In genomic region chr13:82654851-82655517, GRCh38 we compare ENCODE assay signal across 12 cellular contexts.
DNase-seq lines count a peak whose midpoint lies in the region; ATAC-seq and TF ChIP-seq lines count a peak whose summit lies in the region.
"Had no signal": no experiment of that assay in that cellular context is flagged by ENCODE, and none has a peak within 500 bp of the region (broad histone marks: within the 10 kb centered on the region; RNA-seq: fewer than 3 reads in every experiment).

No MANE protein-coding gene starts in this region.

- H3K27me3 ChIP-seq in adipocyte (replicated peaks; ENCODE audit: control insufficient read depth, insufficient read depth, low read length) = no peaks in the 10 kb centered on the region

- ATAC-seq in sciatic nerve (peak; percentile 99), GM18511 (IDR thresholded peaks at IDR 0.05; ENCODE audit: unreplicated experiment) (no peak)
- ATAC-seq: HCT116 had no signal

- in situ Hi-C loops in ACHN (cut with HindIII; ENCODE audit: low pct_ligation_motif_present, low pct_unique_long_range_greater_than_20kb, low sequenced_read_pairs) = no loop called here

- H3K4me1 ChIP-seq in adipocyte (ENCODE audit: control insufficient read depth, insufficient read depth, low read length) = peaks cover 14% of the 10 kb centered on the region

- no peaks in the 10 kb centered on the region for H3K36me3 ChIP-seq in adipocyte (ENCODE audit: control insufficient read depth, insufficient read depth, low read length, severe bottlenecking)

- H3K9me3 ChIP-seq in adipocyte (ENCODE audit: control insufficient read depth, low read length) = no peaks in the 10 kb centered on the region

- intact Hi-C loops in sciatic nerve (cut with DNase I) = no loop called here

- DNase-seq in GM03348 (ENCODE audit: low spot score) (peak; percentile 64), adipocyte (ENCODE audit: low read depth) (peak; percentile 75), foreskin fibroblast (peak; percentile 17 to 78), sciatic nerve (ENCODE audit: low spot score) (peak; percentile 84), ACHN (no peak), cortex of kidney (lab: John Stamatoyannopoulos, UW) (no peak), SKM-1 treated with dmso at 0.1 percent for 144 hours (lab: John Stamatoyannopoulos, UW; ENCODE audit: unreplicated experiment) (no peak)
- DNase-seq: central memory CD4-positive, alpha-beta T cell; NCI-H2081 treated with DMSO at 0.1 percent for 48 hours had no signal

- TF ChIP-seq CTCF in foreskin fibroblast (IDR thresholded peaks at IDR 0.05; ENCODE audit: low read depth, low read length) = no peak

- peak overlapping the region; percentile 77 for H3K9ac ChIP-seq in adipocyte (ENCODE audit: low read length)

- H3K4me3 ChIP-seq in adipocyte (ENCODE audit: low read length) = peak overlapping the region; percentile 66
- H3K4me3 ChIP-seq in foreskin fibroblast (ENCODE audit: low read depth in 1 of 2, low read length in 2 of 2) = no peak overlapping the region
- H3K4me3 ChIP-seq: SK-N-MC had no signal

Comparison
In these comparisons a context has a peak if more than half of its experiments do, and no peak if none do; other contexts are left out.
1. DNase-seq: peak in GM03348 (single experiment), adipocyte (single experiment), foreskin fibroblast (2 of 2) and sciatic nerve (single experiment); none in ACHN (single experiment), cortex of kidney (single experiment) and SKM-1 treated with dmso at 0.1 percent for 144 hours (single experiment).